26 cellular contexts compared by ENCODE assay signal in the genomic region with DNA sequence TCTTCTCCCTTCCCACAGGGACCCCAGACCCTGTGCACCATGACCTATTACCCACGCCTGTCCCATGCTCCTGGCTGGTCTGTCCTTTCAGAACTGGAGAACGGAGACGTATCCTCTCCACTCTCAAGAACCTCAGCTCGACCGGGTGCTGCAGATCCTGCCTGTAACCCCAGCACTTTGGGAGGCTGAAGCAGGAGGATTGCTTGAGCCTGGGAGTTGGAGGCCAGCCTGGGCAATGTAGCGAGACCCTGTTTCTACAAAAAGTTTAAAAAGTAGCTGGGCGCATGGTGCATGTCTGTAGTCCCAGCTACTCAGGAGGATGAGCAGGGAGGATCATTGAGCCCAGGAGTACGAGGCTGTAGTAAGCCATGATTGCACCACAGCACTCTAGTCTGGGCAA. TPM values are rescaled to one million over a fixed set of nuclear protein-coding genes. Genes with fewer than 3 reads are reported as not detected.
DNase-seq lines count a peak whose midpoint lies in the region; ATAC-seq and TF ChIP-seq lines count a peak whose summit lies in the region.
"Had no signal": no experiment of that assay in that cellular context is flagged by ENCODE, and none has a peak within 500 bp of the region (broad histone marks: within the 10 kb centered on the region; RNA-seq: fewer than 3 reads in every experiment).

No MANE protein-coding gene starts in this region.

- no peak for ATAC-seq in WTC11
- ATAC-seq in Right ventricle myocardium inferior = no peak
- no peak for ATAC-seq in GM21528 (IDR thresholded peaks at IDR 0.05; ENCODE audit: low FRiP score, unreplicated experiment)
- ATAC-seq: GM12878 had no signal

- no peak overlapping the region for H3K4me3 Mint-ChIP-seq in WTC11
- H3K4me3 Mint-ChIP-seq: CD14-positive monocyte; CD4-positive, alpha-beta memory T cell; CD4-positive, CD25-positive, alpha-beta regulatory T cell; CD8-positive, alpha-beta memory T cell had no signal

- CTCF ChIA-PET in WTC11 (lab: Charles Lee) = interaction anchor here (1.4 kb wide), 2 partner anchors 42 to 63 kb away, joined by 6 to 7 read pairs; no protein-coding TSS in a partner anchor

- peak overlapping the region; percentile 51 for H3K56ac ChIP-seq in mesendoderm (ENCODE audit: low read length)

- H3K27ac ChIP-seq in mesendoderm (ENCODE audit: low read depth, low read length) = no peak overlapping the region
- no peak overlapping the region for H3K27ac ChIP-seq in neuronal stem cell (replicated peaks; ENCODE audit: low read length)
- H3K27ac ChIP-seq in Peyer's patch = no peak overlapping the region
- H3K27ac ChIP-seq: BLaER1 had no signal

- H2BK5ac ChIP-seq in mesendoderm (ENCODE audit: low read length) (no peak overlapping the region), neuronal stem cell (ENCODE audit: low read length) (no peak overlapping the region)

- no peak overlapping the region for H3K14ac ChIP-seq in neuronal stem cell (ENCODE audit: low read length)

- H3K9me3 ChIP-seq in neuronal stem cell (replicated peaks in 1 of 2; ENCODE audit: control insufficient read depth in 2 of 2, insufficient read depth in 1 of 2, low read depth in 1 of 2, low read length in 2 of 2) = peaks cover 0 to 1% of the 10 kb centered on the region in 2 donors
- no peaks in the 10 kb centered on the region for H3K9me3 ChIP-seq in Peyer's patch
- H3K9me3 ChIP-seq: BE2C had no signal

- intact Hi-C loops in Right ventricle myocardium inferior (cut with DNase I) = no loop called here

- no peak overlapping the region for H2AFZ ChIP-seq in neuronal stem cell (ENCODE audit: low read length)

- H3K4ac ChIP-seq in mesendoderm (ENCODE audit: low read depth, low read length) (no peak overlapping the region), neuronal stem cell (ENCODE audit: low read length) (no peak overlapping the region)

- peaks cover 16% of the 10 kb centered on the region for H3K9me3 Mint-ChIP-seq in WTC11

- no peaks in the 10 kb centered on the region for H3K36me3 ChIP-seq in mesendoderm (ENCODE audit: control insufficient read depth, insufficient read depth, low read length)
- H3K36me3 ChIP-seq in neuronal stem cell (replicated peaks in 1 of 2; ENCODE audit: control insufficient read depth in 2 of 2, insufficient read depth in 2 of 2, low read length in 2 of 2) = no peaks in the 10 kb centered on the region
- no peaks in the 10 kb centered on the region for H3K36me3 ChIP-seq in Peyer's patch
- H3K36me3 ChIP-seq: BE2C, BLaER1 had no signal

- DNase-seq in WTC11 (ENCODE audit: low spot score) (no peak), mesendoderm (no peak), neuronal stem cell (ENCODE audit: low spot score) (no peak), Peyer's patch (no peak), Right ventricle myocardium inferior (ENCODE audit: missing footprints) (no peak)
- DNase-seq: 8988T; ACHN; BE2C; C1 segment of cervical spinal cord; CD4-positive, alpha-beta memory T cell; CD4-positive, CD25-positive, alpha-beta regulatory T cell; CD8-positive, alpha-beta memory T cell; COR-L47; DMS 273 treated with DMSO at 0.1 percent for 48 hours; DMS153; DMS53; DMS79; DND-41; EL; GDM1 had no signal

- H3K18ac ChIP-seq in mesendoderm (ENCODE audit: low read length) (no peak overlapping the region), neuronal stem cell (ENCODE audit: low read length) (no peak overlapping the region)

- H3K27me3 Mint-ChIP-seq in WTC11 (ENCODE audit: low read depth) = peaks cover 7% of the 10 kb centered on the region

- WGBS in mesendoderm (ENCODE audit: extremely low coverage, insufficient coverage, low lambda C conversion rate) = no CpG with 5 or more reads among the region's 8 CpGs
- WGBS in neuronal stem cell (ENCODE audit: extremely low coverage in 2 of 2, insufficient read length in 2 of 2, insufficient replicate concordance in 1 of 2), 2 donors = no CpG with 5 or more reads among the region's 8 CpGs

- H3K4me2 ChIP-seq in mesendoderm (ENCODE audit: low read length) = no peak overlapping the region
- no peak overlapping the region for H3K4me2 ChIP-seq in neuronal stem cell (ENCODE audit: insufficient read depth, low read length, poor library complexity, severe bottlenecking)
- H3K4me2 ChIP-seq: BLaER1 had no signal

- peak overlapping the region; percentile 3 for H4K5ac ChIP-seq in mesendoderm (ENCODE audit: low read length)

- H3K4me1 ChIP-seq in mesendoderm (ENCODE audit: control insufficient read depth, low read depth, low read length) = peaks cover 3% of the 10 kb centered on the region
- peaks cover 0 to 6% of the 10 kb centered on the region in 2 donors for H3K4me1 ChIP-seq in neuronal stem cell (ENCODE audit: control insufficient read depth in 2 of 2, insufficient read depth in 1 of 2, low read depth in 1 of 2, low read length in 2 of 2)
- H3K4me1 ChIP-seq in Peyer's patch = no peaks in the 10 kb centered on the region
- H3K4me1 ChIP-seq: BE2C had no signal

- TF ChIP-seq POLR2A in Peyer's patch (IDR thresholded peaks at IDR 0.05) = no peak

- H2AK5ac ChIP-seq in mesendoderm (ENCODE audit: low read length) = peak overlapping the region; percentile 92
- peak overlapping the region; percentile 67 for H2AK5ac ChIP-seq in neuronal stem cell (ENCODE audit: low read depth, low read length)

- H2BK15ac ChIP-seq in mesendoderm (replicated peaks; ENCODE audit: low read depth) (no peak overlapping the region), neuronal stem cell (ENCODE audit: low read length) (no peak overlapping the region)

- H3K4me3 ChIP-seq in mesendoderm (ENCODE audit: low read length) = no peak overlapping the region
- H3K4me3 ChIP-seq in neuronal stem cell (ENCODE audit: low read length in 2 of 2) = no peak overlapping the region
- no peak overlapping the region for H3K4me3 ChIP-seq in Peyer's patch
- H3K4me3 ChIP-seq: BLaER1, GM12878 had no signal

- H4K8ac ChIP-seq in mesendoderm (ENCODE audit: low read depth, low read length) (no peak overlapping the region), neuronal stem cell (ENCODE audit: low read depth, low read length) (no peak overlapping the region)

- H3K79me2 ChIP-seq in mesendoderm (ENCODE audit: control insufficient read depth, insufficient read depth, low read length) = no peaks in the 10 kb centered on the region

- POLR2A ChIA-PET in WTC11 (lab: Charles Lee) = no interaction called here

- H3K23ac ChIP-seq in mesendoderm (ENCODE audit: low read length) = no peak overlapping the region
- H3K23ac ChIP-seq in neuronal stem cell (ENCODE audit: low read depth, low read length, poor library complexity) = no peak overlapping the region

- H3K27ac Mint-ChIP-seq in WTC11 = no peak overlapping the region
- H3K27ac Mint-ChIP-seq: CD14-positive monocyte; CD4-positive, alpha-beta memory T cell; CD4-positive, CD25-positive, alpha-beta regulatory T cell; CD8-positive, alpha-beta memory T cell had no signal

- H3K9ac ChIP-seq in mesendoderm (ENCODE audit: low read length) (no peak overlapping the region), neuronal stem cell (ENCODE audit: low read depth, low read length, poor library complexity) (no peak overlapping the region)
- H3K9ac ChIP-seq: BLaER1 had no signal

- H3K4me1 Mint-ChIP-seq in WTC11 = peaks cover 17% of the 10 kb centered on the region
- H3K4me1 Mint-ChIP-seq: CD4-positive, alpha-beta memory T cell; CD4-positive, CD25-positive, alpha-beta regulatory T cell; CD8-positive, alpha-beta memory T cell had no signal

- no peaks in the 10 kb centered on the region for H3K27me3 ChIP-seq in mesendoderm (ENCODE audit: insufficient read depth, low read length, poor library complexity)
- H3K27me3 ChIP-seq in neuronal stem cell (ENCODE audit: control insufficient read depth in 3 of 3, insufficient read depth in 3 of 3, low read depth in 1 of 3, low read length in 3 of 3) = no peaks in the 10 kb centered on the region
- no peaks in the 10 kb centered on the region for H3K27me3 ChIP-seq in Peyer's patch
- H3K27me3 ChIP-seq: BE2C, BLaER1 had no signal

- no peak overlapping the region for H2BK120ac ChIP-seq in mesendoderm (ENCODE audit: low read depth, low read length)
- H2BK120ac ChIP-seq in neuronal stem cell (ENCODE audit: low read depth, low read length) = no peak overlapping the region

- H3K36me3 Mint-ChIP-seq in WTC11 = peaks cover 14% of the 10 kb centered on the region
- H3K36me3 Mint-ChIP-seq: CD14-positive monocyte; CD4-positive, alpha-beta memory T cell; CD4-positive, CD25-positive, alpha-beta regulatory T cell; CD8-positive, alpha-beta memory T cell had no signal

- H4K91ac ChIP-seq in neuronal stem cell (ENCODE audit: low read depth, low read length, poor library complexity) = no peak overlapping the region

- TF ChIP-seq CTCF in WTC11 (IDR thresholded peaks at IDR 0.05) (no peak), Peyer's patch (IDR thresholded peaks at IDR 0.05) (no peak)

- H2BK12ac ChIP-seq in neuronal stem cell (ENCODE audit: low read length) = no peak overlapping the region

- H3K79me1 ChIP-seq in mesendoderm (ENCODE audit: low read length) = no peaks in the 10 kb centered on the region
- H3K79me1 ChIP-seq in neuronal stem cell (ENCODE audit: low read depth, low read length) = no peaks in the 10 kb centered on the region

TF ChIP-seq in WTC11, 78 proteins besides CTCF, POLR2A, EP300 and RAD21:
- TF ChIP-seq, protein P1, sequence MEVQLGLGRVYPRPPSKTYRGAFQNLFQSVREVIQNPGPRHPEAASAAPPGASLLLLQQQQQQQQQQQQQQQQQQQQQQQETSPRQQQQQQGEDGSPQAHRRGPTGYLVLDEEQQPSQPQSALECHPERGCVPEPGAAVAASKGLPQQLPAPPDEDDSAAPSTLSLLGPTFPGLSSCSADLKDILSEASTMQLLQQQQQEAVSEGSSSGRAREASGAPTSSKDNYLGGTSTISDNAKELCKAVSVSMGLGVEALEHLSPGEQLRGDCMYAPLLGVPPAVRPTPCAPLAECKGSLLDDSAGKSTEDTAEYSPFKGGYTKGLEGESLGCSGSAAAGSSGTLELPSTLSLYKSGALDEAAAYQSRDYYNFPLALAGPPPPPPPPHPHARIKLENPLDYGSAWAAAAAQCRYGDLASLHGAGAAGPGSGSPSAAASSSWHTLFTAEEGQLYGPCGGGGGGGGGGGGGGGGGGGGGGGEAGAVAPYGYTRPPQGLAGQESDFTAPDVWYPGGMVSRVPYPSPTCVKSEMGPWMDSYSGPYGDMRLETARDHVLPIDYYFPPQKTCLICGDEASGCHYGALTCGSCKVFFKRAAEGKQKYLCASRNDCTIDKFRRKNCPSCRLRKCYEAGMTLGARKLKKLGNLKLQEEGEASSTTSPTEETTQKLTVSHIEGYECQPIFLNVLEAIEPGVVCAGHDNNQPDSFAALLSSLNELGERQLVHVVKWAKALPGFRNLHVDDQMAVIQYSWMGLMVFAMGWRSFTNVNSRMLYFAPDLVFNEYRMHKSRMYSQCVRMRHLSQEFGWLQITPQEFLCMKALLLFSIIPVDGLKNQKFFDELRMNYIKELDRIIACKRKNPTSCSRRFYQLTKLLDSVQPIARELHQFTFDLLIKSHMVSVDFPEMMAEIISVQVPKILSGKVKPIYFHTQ (CRISPR knock-in tag; IDR thresholded peaks at IDR 0.05) = no peak
- peak; percentile 87 for TF ChIP-seq ZNF121 (CRISPR knock-in tag; IDR thresholded peaks at IDR 0.05)

RNA-seq across cellular contexts. Expression of a gene that starts 37.2 kb away (rescaled TPM):
- not detected in 3 replicates for total RNA-seq in WTC11 (2021)
- 3.1 TPM for polyA plus RNA-seq in mesendoderm (2013, experiment 1 of 2)
- 2.5 TPM for polyA plus RNA-seq in mesendoderm (2013, experiment 2 of 2)
- polyA plus RNA-seq in neuronal stem cell (2013, experiment 1 of 2) = not detected
- polyA plus RNA-seq in neuronal stem cell (2013, experiment 2 of 2) = not detected
- total RNA-seq in Peyer's patch = not detected
- not detected for total RNA-seq in Right ventricle myocardium inferior
- total RNA-seq: CD4-positive, alpha-beta memory T cell; CD4-positive, CD25-positive, alpha-beta regulatory T cell; CD8-positive, alpha-beta memory T cell; Daoy; GM12878 had no signal
- polyA plus RNA-seq: AG04450; CD14-positive monocyte; CD4-positive, alpha-beta memory T cell; CD4-positive, CD25-positive, alpha-beta regulatory T cell; CD8-positive, alpha-beta memory T cell; GM12878 had no signal
